20 cellular contexts compared by ENCODE assay signal in the genomic region with DNA sequence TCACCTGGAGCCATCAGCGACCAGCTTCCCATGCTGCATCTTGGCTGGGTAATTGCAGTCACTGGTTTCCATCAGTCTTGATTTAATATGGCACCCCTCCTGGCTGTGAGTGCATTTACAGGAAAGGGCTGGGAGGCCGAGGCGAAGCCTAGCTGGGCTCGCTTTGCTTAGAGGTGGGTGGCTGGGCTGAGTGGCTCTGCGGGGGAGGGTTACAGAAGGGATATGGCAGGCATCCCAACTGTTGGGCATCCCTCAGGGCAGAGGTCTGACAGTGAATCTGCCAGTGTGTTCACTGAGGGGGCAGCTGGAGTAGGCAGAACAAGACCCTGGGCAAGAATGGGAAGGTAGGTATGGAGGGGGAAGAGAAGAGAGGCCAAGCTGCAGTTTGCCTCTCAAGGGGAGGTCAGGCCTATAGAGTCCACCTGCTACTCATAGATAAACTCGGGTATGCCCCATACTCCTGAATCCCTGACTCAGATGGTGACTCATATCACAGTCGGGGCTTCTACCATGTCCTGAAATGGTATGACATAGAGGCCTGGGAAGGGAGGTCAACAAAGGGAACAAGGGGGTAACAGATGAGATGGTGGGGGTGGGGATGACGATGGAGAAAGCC.
A peak's percentile ranks its signal among the peaks of the same experiment; 100 is the strongest.
DNase-seq lines count a peak whose midpoint lies in the region; ATAC-seq and FAIRE-seq lines count a peak whose summit lies in the region.
"Had no signal": no experiment of that assay in that cellular context is flagged by ENCODE, and none has a peak within 500 bp of the region (broad histone marks: within the 10 kb centered on the region; RNA-seq: fewer than 3 reads in every experiment).

No MANE protein-coding gene starts in this region.

- H3K4me1 Mint-ChIP-seq in activated T-helper 17 cell treated with anti-CD3 and anti-CD28 coated beads, Interleukin-2, amount 50 U/mL, for 72 hours, result peaks cover 7% of the 10 kb centered on the region

- ATAC-seq in activated T-helper 17 cell treated with anti-CD3 and anti-CD28 coated beads, Interleukin-2, amount 50 U/mL, for 72 hours (replicated peaks), result peak; percentile 76
- ATAC-seq in GM18907 (IDR thresholded peaks at IDR 0.05; ENCODE audit: unreplicated experiment), result no peak

- no peaks in the 10 kb centered on the region for H3K27me3 Mint-ChIP-seq in activated T-helper 17 cell treated with anti-CD3 and anti-CD28 coated beads, Interleukin-2, amount 50 U/mL, for 72 hours

- peak; percentile 33 for DNase-seq in AG08395 (ENCODE audit: low spot score)
- peak; percentile 62 for DNase-seq in HTR-8/SVneo (ENCODE audit: insufficient read length, low spot score)
- peak; percentile 73 for DNase-seq in iris pigment epithelial cell (ENCODE audit: low read depth)
- no peak for DNase-seq in globus pallidus (ENCODE audit: low spot score)
- no peak for DNase-seq in stimulated activated CD4-positive, alpha-beta T cell treated with anti-CD3 and anti-CD28 coated beads, Interleukin-2, amount 100 ng/mL, for 48 hours
- no peak for DNase-seq in inferior parietal cortex (ENCODE audit: extremely low spot score)
- DNase-seq: activated CD4-positive, alpha-beta T cell treated with anti-CD3 and anti-CD28 coated beads for 48 hours; AML-193; caudate nucleus; DND-41; midbrain; NCI-H2081 treated with DMSO at 0.1 percent for 48 hours; psoas muscle; stimulated activated CD4-positive, alpha-beta T cell treated with anti-CD3 and anti-CD28 coated beads, Interleukin-4, amount 100 ng/mL, for 1 hour; stimulated activated naive CD4-positive, alpha-beta T cell; uterus had no signal

- H3K27ac Mint-ChIP-seq in activated T-helper 17 cell treated with anti-CD3 and anti-CD28 coated beads, Interleukin-2, amount 50 U/mL, for 72 hours, result peak overlapping the region; percentile 10
- H3K27ac Mint-ChIP-seq: activated T-helper 1 cell treated with anti-CD3 and anti-CD28 coated beads, Interleukin-12 subunit alpha, Interleukin-12 subunit beta, Interleukin-2, Interleukin-4 antibody, amounts not matched to agents 30 ng/mL and 10 ng/mL and 1 ng/mL, durations not matched to agents 14 hours and 24 hours and 36 hours had no signal

- peaks cover 57% of the 10 kb centered on the region for H3K36me3 Mint-ChIP-seq in activated T-helper 17 cell treated with anti-CD3 and anti-CD28 coated beads, Interleukin-2, amount 50 U/mL, for 72 hours (ENCODE audit: low read depth)

- FAIRE-seq in HTR-8/SVneo (lab: Jason Lieb, UNC), result no peak
- FAIRE-seq: endometrium had no signal

- H3K9me3 Mint-ChIP-seq in activated T-helper 17 cell treated with anti-CD3 and anti-CD28 coated beads, Interleukin-2, amount 50 U/mL, for 72 hours, result no peaks in the 10 kb centered on the region
- H3K9me3 Mint-ChIP-seq: activated T-helper 1 cell treated with anti-CD3 and anti-CD28 coated beads, Interleukin-12 subunit alpha, Interleukin-12 subunit beta, Interleukin-2, Interleukin-4 antibody, amounts not matched to agents 30 ng/mL and 10 ng/mL and 1 ng/mL, durations not matched to agents 14 hours and 24 hours and 36 hours had no signal

- H3K4me3 Mint-ChIP-seq in activated T-helper 17 cell treated with anti-CD3 and anti-CD28 coated beads, Interleukin-2, amount 50 U/mL, for 72 hours, result no peak overlapping the region
- H3K4me3 Mint-ChIP-seq: activated T-helper 1 cell treated with anti-CD3 and anti-CD28 coated beads, Interleukin-12 subunit alpha, Interleukin-12 subunit beta, Interleukin-2, Interleukin-4 antibody, amounts not matched to agents 30 ng/mL and 10 ng/mL and 1 ng/mL, durations not matched to agents 14 hours and 24 hours and 36 hours had no signal

Comparison
In these comparisons a context has a peak if more than half of its experiments do, and no peak if none do; other contexts are left out.
1. DNase-seq: peak in AG08395 (single experiment), HTR-8/SVneo (single experiment) and iris pigment epithelial cell (single experiment); none in globus pallidus (single experiment), stimulated activated CD4-positive, alpha-beta T cell treated with anti-CD3 and anti-CD28 coated beads, Interleukin-2, amount 100 ng/mL, for 48 hours (0 of 2) and inferior parietal cortex (single experiment).